24 cellular contexts compared by ENCODE assay signal in genomic region chr6:89335164-89335563, GRCh38. TPM values are rescaled to one million over a fixed set of nuclear protein-coding genes. Genes with fewer than 3 reads are reported as not detected.
"Had no signal": no experiment of that assay in that cellular context is flagged by ENCODE, and none has a peak within 500 bp of the region (broad histone marks: within the 10 kb centered on the region; RNA-seq: fewer than 3 reads in every experiment).

No MANE protein-coding gene starts in this region.

- H3K4me1 ChIP-seq: Peyer's patch, SJCRH30 had no signal

- ATAC-seq: K562, Right ventricle myocardium inferior, SK-N-SH treated with all-trans-retinoic acid at 6 μM for 48 hours had no signal

- H3K4me3 ChIP-seq: K562, Peyer's patch, SJCRH30 had no signal

- H3K4me2 ChIP-seq: KMS-11 had no signal

- H3K9ac ChIP-seq: KMS-11 had no signal

- H3K27ac ChIP-seq: HL-60, KMS-11, Peyer's patch, SJCRH30 had no signal

- H3K27me3 ChIP-seq: Peyer's patch, SJCRH30 had no signal

- DNase-seq: Kasumi-1, MV-4-11, NCI-H1048, NCI-H1105, NCI-H1417, NCI-H1436 treated with DMSO at 0.1 percent for 48 hours, NCI-H1694, NCI-H187 treated with DMSO at 0.1 percent for 48 hours, NCI-H2029 treated with DMSO at 0.1 percent for 48 hours, NCI-H2227 treated with DMSO at 0.1 percent for 48 hours, NCI-H524, NCI-H526 treated with DMSO at 0.1 percent for 48 hours, NCI-H748 treated with DMSO at 0.1 percent for 48 hours, Peyer's patch, SHP77 treated with DMSO at 0.1 percent for 48 hours, SJCRH30 had no signal

- H3K9me3 ChIP-seq: Peyer's patch, SJCRH30 had no signal

RNA-seq across cellular contexts. Expression of gene GABRR2, which starts 20.1 kb away (rescaled TPM):
- total RNA-seq: K562, MCF 10A, NCI-H460, RPMI7951 had no signal
